In genomic region chr21:31133243-31133830, GRCh38 we compare ENCODE assay signal across 16 cellular contexts.
A peak's percentile ranks its signal among the peaks of the same experiment; 100 is the strongest.
DNase-seq lines count a peak whose midpoint lies in the region; ATAC-seq and TF ChIP-seq lines count a peak whose summit lies in the region.
"Had no signal": no experiment of that assay in that cellular context is flagged by ENCODE, and none has a peak within 500 bp of the region (broad histone marks: within the 10 kb centered on the region; RNA-seq: fewer than 3 reads in every experiment).

No MANE protein-coding gene starts in this region.

- H3K4me2 ChIP-seq in MM.1S (ENCODE audit: low read depth, low read length): peak overlapping the region; percentile 92

- no peaks in the 10 kb centered on the region for H3K79me2 ChIP-seq in MM.1S (ENCODE audit: low read length)

- H3K9me3 Mint-ChIP-seq in CD4-positive, CD25-positive, alpha-beta regulatory T cell: no peaks in the 10 kb centered on the region
- no peaks in the 10 kb centered on the region for H3K9me3 Mint-ChIP-seq in central memory CD8-positive, alpha-beta T cell

- peak overlapping the region; percentile 76 for H3K4me3 ChIP-seq in CD4-positive, CD25-positive, alpha-beta regulatory T cell (ENCODE audit: low read depth, low read length)
- H3K4me3 ChIP-seq in MM.1S (ENCODE audit: low read length): 0 out of 2 replicates have a peak overlapping the region, but pooled peaks have one; percentile 13
- H3K4me3 ChIP-seq: SK-N-MC, skin epidermis had no signal

- H3K9me3 ChIP-seq in CD4-positive, CD25-positive, alpha-beta regulatory T cell (ENCODE audit: control insufficient read depth in 2 of 2, low read length in 2 of 2): no peaks in the 10 kb centered on the region
- no peaks in the 10 kb centered on the region for H3K9me3 ChIP-seq in MM.1S (replicated peaks; ENCODE audit: insufficient read depth, low read length)

- peaks cover 26% of the 10 kb centered on the region for H3F3A ChIP-seq in MM.1S (ENCODE audit: insufficient read depth, low read length)

- peaks cover 31 to 76% (median 56%) of the 10 kb centered on the region in 4 donors for H3K4me1 Mint-ChIP-seq in CD4-positive, CD25-positive, alpha-beta regulatory T cell
- peaks cover 34% of the 10 kb centered on the region for H3K4me1 Mint-ChIP-seq in central memory CD8-positive, alpha-beta T cell

- peak; percentile 15 for TF ChIP-seq CTCF in MM.1S (IDR thresholded peaks at IDR 0.05; ENCODE audit: low read length)

- H3K27ac ChIP-seq in CD4-positive, CD25-positive, alpha-beta regulatory T cell (ENCODE audit: insufficient read depth, low read length, poor library complexity, severe bottlenecking): peak overlapping the region; percentile 67
- peak overlapping the region; percentile 96 for H3K27ac ChIP-seq in MM.1S (ENCODE audit: low read length)
- H3K27ac ChIP-seq: SK-N-MC, WERI-Rb-1 had no signal

- no peak for DNase-seq in CD4-positive, CD25-positive, alpha-beta regulatory T cell
- DNase-seq in MM.1S: peak; percentile 80
- no peak for DNase-seq in central memory CD8-positive, alpha-beta T cell (ENCODE audit: low spot score in 2 of 2)
- no peak for DNase-seq in MV-4-11 (lab: John Stamatoyannopoulos, UW)
- DNase-seq in NCI-H2081 treated with DMSO at 0.1 percent for 48 hours (lab: John Stamatoyannopoulos, UW): no peak
- DNase-seq in NCI-H1105 treated with DMSO at 0.1 percent for 48 hours (lab: John Stamatoyannopoulos, UW): no peak
- DNase-seq: H7, hippocampal formation, left ventricle myocardium superior, NCI-H2171, WERI-Rb-1 had no signal

- peak overlapping the region; percentile 53; the same call in 1 of the 2 replicates for H2AFZ ChIP-seq in MM.1S (ENCODE audit: low read length)

- peak; percentile 11 to 32 for ATAC-seq in CD4-positive, CD25-positive, alpha-beta regulatory T cell (ENCODE audit: low read depth in 2 of 2)
- ATAC-seq in GM18517 (IDR thresholded peaks at IDR 0.05; ENCODE audit: unreplicated experiment) (peak; percentile 1), HG03457 (IDR thresholded peaks at IDR 0.05; ENCODE audit: unreplicated experiment) (no peak)
- peak; percentile 38 for ATAC-seq in central memory CD8-positive, alpha-beta T cell (replicated peaks; ENCODE audit: extremely low read depth, poor library complexity, severe bottlenecking)
- ATAC-seq: esophagus mucosa, left ventricle myocardium superior had no signal

- H3K4me1 ChIP-seq in CD4-positive, CD25-positive, alpha-beta regulatory T cell (ENCODE audit: control insufficient read depth, insufficient read depth, low read length, poor library complexity, severe bottlenecking): peaks cover 38% of the 10 kb centered on the region
- peaks cover 45% of the 10 kb centered on the region for H3K4me1 ChIP-seq in MM.1S (ENCODE audit: low read length)

- H3K27me3 Mint-ChIP-seq in CD4-positive, CD25-positive, alpha-beta regulatory T cell: no peaks in the 10 kb centered on the region
- H3K27me3 Mint-ChIP-seq in central memory CD8-positive, alpha-beta T cell: peaks cover 46% of the 10 kb centered on the region

- H3K27me3 ChIP-seq in CD4-positive, CD25-positive, alpha-beta regulatory T cell (ENCODE audit: control insufficient read depth, insufficient read depth, low read length): no peaks in the 10 kb centered on the region
- H3K27me3 ChIP-seq in MM.1S (replicated peaks; ENCODE audit: insufficient read depth, low read length): no peaks in the 10 kb centered on the region

- H4K20me1 ChIP-seq in MM.1S (ENCODE audit: insufficient read depth, low read length): no peaks in the 10 kb centered on the region

- peaks cover 65% of the 10 kb centered on the region for H3K36me3 Mint-ChIP-seq in CD4-positive, CD25-positive, alpha-beta regulatory T cell
- H3K36me3 Mint-ChIP-seq in central memory CD8-positive, alpha-beta T cell (ENCODE audit: insufficient read depth): peaks cover 14% of the 10 kb centered on the region

- peaks cover 75% of the 10 kb centered on the region for H3K36me3 ChIP-seq in CD4-positive, CD25-positive, alpha-beta regulatory T cell (ENCODE audit: control insufficient read depth, insufficient read depth, low read length)
- H3K36me3 ChIP-seq in MM.1S (replicated peaks; ENCODE audit: insufficient read depth, low read length): no peaks in the 10 kb centered on the region

- H3K4me3 Mint-ChIP-seq in CD4-positive, CD25-positive, alpha-beta regulatory T cell: peak overlapping the region; percentile 79 to 89 (median 86)
- peak overlapping the region; percentile 70 for H3K4me3 Mint-ChIP-seq in central memory CD8-positive, alpha-beta T cell

- peak overlapping the region; percentile 95 to 97 (median 96) for H3K27ac Mint-ChIP-seq in CD4-positive, CD25-positive, alpha-beta regulatory T cell
- peak overlapping the region; percentile 68 for H3K27ac Mint-ChIP-seq in central memory CD8-positive, alpha-beta T cell (ENCODE audit: low read depth)

- no peaks in the 10 kb centered on the region for H3K9me2 ChIP-seq in MM.1S (replicated peaks; ENCODE audit: insufficient read depth, low read length)

- peak overlapping the region; percentile 42 for H3K9ac ChIP-seq in MM.1S (ENCODE audit: low read length)
